ENCODE assay signal across 11 cellular contexts in genomic region chr2:73716518-73717250, GRCh38. TPM values are rescaled to one million over a fixed set of nuclear protein-coding genes. Genes with fewer than 3 reads are reported as not detected.
DNase-seq lines count a peak whose midpoint lies in the region; TF ChIP-seq lines count a peak whose summit lies in the region.
"Had no signal": no experiment of that assay in that cellular context is flagged by ENCODE, and none has a peak within 500 bp of the region (broad histone marks: within the 10 kb centered on the region; RNA-seq: fewer than 3 reads in every experiment).

No MANE protein-coding gene starts in this region.

- H3K4me1 Mint-ChIP-seq in progenitor cell of endocrine pancreas (ENCODE audit: low read depth): no peaks in the 10 kb centered on the region

- 18 to 36% methylated on average over 8 of the region's 8 CpGs for WGBS in testis, 2 donors

- peak overlapping the region; percentile 54; the same call in 1 of the 2 replicates for H2AFZ ChIP-seq in Karpas-422 (ENCODE audit: low read length)

- H3K27me3 Mint-ChIP-seq in progenitor cell of endocrine pancreas: peaks cover 43% of the 10 kb centered on the region

- no peaks in the 10 kb centered on the region for H3K9me2 ChIP-seq in Karpas-422 (replicated peaks; ENCODE audit: insufficient read depth, low read length)

- 0 out of 2 replicates have a peak, but pooled peaks cover 4% of the 10 kb centered on the region for H3K4me1 ChIP-seq in Karpas-422 (ENCODE audit: low read length)
- peaks cover 11% of the 10 kb centered on the region for H3K4me1 ChIP-seq in left ventricle myocardium inferior
- peaks cover 20% of the 10 kb centered on the region for H3K4me1 ChIP-seq in testis

- DNase-seq in Karpas-422: no peak
- DNase-seq in left ventricle myocardium inferior: no peak
- DNase-seq in testis: peak; percentile 58
- DNase-seq in activated naive CD4-positive, alpha-beta T cell treated with Interleukin-2 at 50 U/mL for 16 hours: no peak
- DNase-seq in activated CD8-positive, alpha-beta memory T cell treated with anti-CD3 and anti-CD28 coated beads, Interleukin-2, amount 50 U/mL, for 4 hours: no peak
- no peak for DNase-seq in NCI-H774 (lab: John Stamatoyannopoulos, UW)
- DNase-seq in progenitor cell of endocrine pancreas (ENCODE audit: low spot score, unreplicated experiment): no peak
- DNase-seq: NCI-H1092 treated with DMSO at 0.1 percent for 48 hours had no signal

- H3K27ac ChIP-seq in Karpas-422 (ENCODE audit: low read length): no peak overlapping the region
- H3K27ac ChIP-seq in left ventricle myocardium inferior (replicated peaks): no peak overlapping the region
- peak overlapping the region; percentile 63 to 78 for H3K27ac ChIP-seq in testis
- H3K27ac ChIP-seq: SK-N-MC had no signal

- TF ChIP-seq POLR2A in testis (IDR thresholded peaks at IDR 0.05): no peak

- intact Hi-C loops in left ventricle myocardium inferior (cut with micrococcal nuclease): no loop called here
- intact Hi-C loops in testis (cut with DNase I; ENCODE audit: low total_unique reads): no loop called here

- no peaks in the 10 kb centered on the region for H4K20me1 ChIP-seq in Karpas-422 (ENCODE audit: insufficient read depth, low read depth, low read length)

- no peak overlapping the region for H3K4me3 ChIP-seq in Karpas-422 (ENCODE audit: low read length)
- H3K4me3 ChIP-seq in WI38 (ENCODE audit: low read depth, low read length): 0 out of 2 replicates have a peak overlapping the region, but pooled peaks have one; percentile 10
- H3K4me3 ChIP-seq in left ventricle myocardium inferior: peak overlapping the region; percentile 7
- no peak overlapping the region for H3K4me3 ChIP-seq in testis
- H3K4me3 ChIP-seq: SK-N-MC, skin epidermis had no signal

- no peak overlapping the region for H3K9ac ChIP-seq in Karpas-422 (ENCODE audit: low read length)

- TF ChIP-seq CTCF in WI38 (IDR thresholded peaks at IDR 0.05; ENCODE audit: low read depth, low read length) (no peak), left ventricle myocardium inferior (IDR thresholded peaks at IDR 0.05; ENCODE audit: borderline replicate concordance) (no peak), testis (IDR thresholded peaks at IDR 0.05) (no peak), progenitor cell of endocrine pancreas (IDR thresholded peaks at IDR 0.05; ENCODE audit: unreplicated experiment) (no peak)

- H3K36me3 Mint-ChIP-seq in progenitor cell of endocrine pancreas (ENCODE audit: insufficient read depth): peaks cover 8% of the 10 kb centered on the region

- H3K4me3 Mint-ChIP-seq in progenitor cell of endocrine pancreas (ENCODE audit: low read depth): no peak overlapping the region

- no peaks in the 10 kb centered on the region for H3K27me3 ChIP-seq in Karpas-422 (ENCODE audit: low read length)
- H3K27me3 ChIP-seq in left ventricle myocardium inferior (ENCODE audit: low read depth): no peaks in the 10 kb centered on the region
- no peaks in the 10 kb centered on the region for H3K27me3 ChIP-seq in testis

- H3K79me2 ChIP-seq in Karpas-422 (ENCODE audit: low read length): no peaks in the 10 kb centered on the region

- no peak overlapping the region for H3K27ac Mint-ChIP-seq in progenitor cell of endocrine pancreas

- H3K9me3 Mint-ChIP-seq in progenitor cell of endocrine pancreas (ENCODE audit: low read depth): peaks cover 3% of the 10 kb centered on the region

- peaks cover 8% of the 10 kb centered on the region; the same call in 1 of the 2 replicates for H3K9me3 ChIP-seq in Karpas-422 (ENCODE audit: low read length)
- H3K9me3 ChIP-seq in left ventricle myocardium inferior (replicated peaks): peaks cover 11% of the 10 kb centered on the region
- H3K9me3 ChIP-seq in testis: no peaks in the 10 kb centered on the region

- H3K4me2 ChIP-seq in Karpas-422 (ENCODE audit: low read depth, low read length, poor library complexity, severe bottlenecking): no peak overlapping the region

- no peaks in the 10 kb centered on the region for H3K36me3 ChIP-seq in Karpas-422 (ENCODE audit: insufficient read depth, low read length)
- H3K36me3 ChIP-seq in left ventricle myocardium inferior: no peaks in the 10 kb centered on the region
- H3K36me3 ChIP-seq in testis (ENCODE audit: low read depth, missing control alignments): no peaks in the 10 kb centered on the region

RNA-seq across cellular contexts. Expression of gene TPRKB, which starts 20.5 kb away (rescaled TPM):
- 37.4 and 78.0 TPM in 2 replicates for total RNA-seq in Karpas-422 (2014; rRNA removed; shearing (Covaris generic); ENCODE audit: low replicate concordance)
- 30.6 TPM for total RNA-seq in left ventricle myocardium inferior
- total RNA-seq in testis: 10 to 100 TPM; 29.0 to 34.5 TPM
- polyA plus RNA-seq in testis (ENCODE audit: insufficient read depth, low read depth, low replicate concordance): 72.2 TPM
- 43.3 and 46.8 TPM in 2 replicates for total RNA-seq in progenitor cell of endocrine pancreas

Comparison
In these comparisons a context has a peak if more than half of its experiments do, and no peak if none do; other contexts are left out.
1. H3K27ac ChIP-seq: peak in testis (2 of 2); none in Karpas-422 (single experiment) and left ventricle myocardium inferior (single experiment).
2. H3K4me3 ChIP-seq: peak in WI38 (single experiment) and left ventricle myocardium inferior (single experiment); none in Karpas-422 (single experiment) and testis (0 of 2).